Comparison of ENCODE assay signal across 28 cellular contexts in genomic region chr11:27263046-27263445, GRCh38.
"Had no signal": no experiment of that assay in that cellular context is flagged by ENCODE, and none has a peak within 500 bp of the region (broad histone marks: within the 10 kb centered on the region; RNA-seq: fewer than 3 reads in every experiment).

No MANE protein-coding gene starts in this region.

- H3K79me2 ChIP-seq: hepatocyte had no signal

- H3K4me3 ChIP-seq: hepatocyte, left lung, lung, pancreas, prostate gland, sigmoid colon, spleen, suprapubic skin, thoracic aorta, tibial artery, upper lobe of right lung had no signal

- H3K27ac Mint-ChIP-seq: mesothelial cell of epicardium; naive B cell; natural killer cell; stimulated activated effector memory CD8-positive, alpha-beta T cell treated with anti-CD3 and anti-CD28 coated beads, Interleukin-12 subunit alpha, Interleukin-12 subunit beta, amount 100 ng/mL, for 72 hours; stimulated activated naive CD8-positive, alpha-beta T cell treated with anti-CD3 and anti-CD28 coated beads, Interleukin-15, Interleukin-2, amounts not matched to agents 100 ng/mL and 50 ng/mL, for 24 hours had no signal

- H3K4me2 ChIP-seq: hepatocyte had no signal

- DNase-seq: kidney; left colon; left lung; mesendoderm; naive B cell; natural killer cell; nucleus accumbens; pancreas; posterior cingulate gyrus; retina; right cardiac atrium; sigmoid colon; small intestine; spleen; stimulated activated CD4-positive, alpha-beta T cell treated with anti-CD3 and anti-CD28 coated beads, Interleukin-4, amount 100 ng/mL, for 24 hours; stimulated activated naive CD4-positive, alpha-beta T cell; tibial artery; trophoblast cell; upper lobe of right lung had no signal

- H2AFZ ChIP-seq: hepatocyte had no signal

- H3K36me3 Mint-ChIP-seq: mesothelial cell of epicardium; naive B cell; natural killer cell; stimulated activated effector memory CD8-positive, alpha-beta T cell treated with anti-CD3 and anti-CD28 coated beads, Interleukin-12 subunit alpha, Interleukin-12 subunit beta, amount 100 ng/mL, for 72 hours had no signal

- H3K4me1 ChIP-seq: left lung, pancreas, prostate gland, sigmoid colon, spleen, suprapubic skin, tibial artery, upper lobe of right lung had no signal

- H3K4me1 Mint-ChIP-seq: mesothelial cell of epicardium; naive B cell; natural killer cell; neural crest cell; stimulated activated effector memory CD8-positive, alpha-beta T cell treated with anti-CD3 and anti-CD28 coated beads, Interleukin-12 subunit alpha, Interleukin-12 subunit beta, amount 100 ng/mL, for 72 hours had no signal

- H3K27me3 ChIP-seq: hepatocyte, left lung, pancreas, sigmoid colon, spleen, suprapubic skin, tibial artery, upper lobe of right lung had no signal

- H3K9me3 Mint-ChIP-seq: stimulated activated naive CD8-positive, alpha-beta T cell treated with anti-CD3 and anti-CD28 coated beads, Interleukin-15, Interleukin-2, amounts not matched to agents 100 ng/mL and 50 ng/mL, for 24 hours had no signal

- H3K9me3 ChIP-seq: left lung, pancreas, prostate gland, sigmoid colon, spleen, suprapubic skin, thoracic aorta, tibial artery, upper lobe of right lung had no signal

- H3K36me3 ChIP-seq: left lung, pancreas, prostate gland, sigmoid colon, spleen, suprapubic skin, thoracic aorta, tibial artery, upper lobe of right lung had no signal

- H3K27ac ChIP-seq: hepatocyte, left lung, pancreas, prostate gland, sigmoid colon, spleen, suprapubic skin, thoracic aorta, tibial artery, upper lobe of right lung had no signal

- H3K4me3 Mint-ChIP-seq: mesothelial cell of epicardium; naive B cell; natural killer cell; neural crest cell; stimulated activated effector memory CD8-positive, alpha-beta T cell treated with anti-CD3 and anti-CD28 coated beads, Interleukin-12 subunit alpha, Interleukin-12 subunit beta, amount 100 ng/mL, for 72 hours; stimulated activated naive CD8-positive, alpha-beta T cell treated with anti-CD3 and anti-CD28 coated beads, Interleukin-15, Interleukin-2, amounts not matched to agents 100 ng/mL and 50 ng/mL, for 24 hours had no signal

- ATAC-seq: left colon; left lung; natural killer cell; pancreas; right cardiac atrium; stimulated activated effector memory CD8-positive, alpha-beta T cell treated with anti-CD3 and anti-CD28 coated beads, Interleukin-12 subunit alpha, Interleukin-12 subunit beta, amount 100 ng/mL, for 72 hours; upper lobe of right lung had no signal
